ENCODE assay signal across 9 cellular contexts in genomic region chr5:132099073-132099748, GRCh38. TPM values are rescaled to one million over a fixed set of nuclear protein-coding genes. Genes with fewer than 3 reads are reported as not detected.
DNase-seq lines count a peak whose midpoint lies in the region; ATAC-seq and TF ChIP-seq lines count a peak whose summit lies in the region.
"Had no signal": no experiment of that assay in that cellular context is flagged by ENCODE, and none has a peak within 500 bp of the region (broad histone marks: within the 10 kb centered on the region; RNA-seq: fewer than 3 reads in every experiment).

No MANE protein-coding gene starts in this region.

- CTCF ChIA-PET in activated CD8-positive, alpha-beta T cell treated with anti-CD3 and anti-CD28 coated beads for 36 hours (lab: Charles Lee): interaction anchor here (1.1 to 2.1 kb wide), 4 partner anchors 12 to 78 kb away, joined by 3 to 7 read pairs (median 4); no protein-coding TSS in a partner anchor

- peaks cover 8% of the 10 kb centered on the region for H3K36me3 Mint-ChIP-seq in activated CD8-positive, alpha-beta T cell treated with anti-CD3 and anti-CD28 coated beads for 36 hours (ENCODE audit: low read depth)
- no peaks in the 10 kb centered on the region for H3K36me3 Mint-ChIP-seq in osteocyte (ENCODE audit: unreplicated experiment)

- POLR2A ChIA-PET in activated CD8-positive, alpha-beta T cell treated with anti-CD3 and anti-CD28 coated beads for 36 hours (lab: Charles Lee): interaction anchor here (0.8 to 3.6 kb wide), 6 partner anchors 10 to 195 kb away, joined by 3 to 13 read pairs (median 4); partner anchors contain the start of genes CSF2 and SLC22A4

- H3K4me1 Mint-ChIP-seq in activated CD8-positive, alpha-beta T cell treated with anti-CD3 and anti-CD28 coated beads for 36 hours (ENCODE audit: low read depth): peaks cover 87% of the 10 kb centered on the region
- peaks cover 29% of the 10 kb centered on the region for H3K4me1 Mint-ChIP-seq in osteocyte (ENCODE audit: unreplicated experiment)

- intact Hi-C loops in activated CD8-positive, alpha-beta T cell treated with anti-CD3 and anti-CD28 coated beads for 36 hours (cut with micrococcal nuclease): loop anchor here (2.0 kb wide), 1 partner anchor 24 kb away; no protein-coding TSS in a partner anchor

- no peak for TF ChIP-seq CTCF in activated CD8-positive, alpha-beta T cell treated with anti-CD3 and anti-CD28 coated beads for 36 hours (IDR thresholded peaks at IDR 0.05)
- no peak for TF ChIP-seq CTCF in osteocyte (IDR thresholded peaks at IDR 0.05)

- peak overlapping the region; percentile 90 for H3K27ac Mint-ChIP-seq in activated CD8-positive, alpha-beta T cell treated with anti-CD3 and anti-CD28 coated beads for 36 hours
- no peak overlapping the region for H3K27ac Mint-ChIP-seq in osteocyte (ENCODE audit: unreplicated experiment)

- H3K27me3 Mint-ChIP-seq in activated CD8-positive, alpha-beta T cell treated with anti-CD3 and anti-CD28 coated beads for 36 hours: no peaks in the 10 kb centered on the region
- no peaks in the 10 kb centered on the region for H3K27me3 Mint-ChIP-seq in osteocyte (ENCODE audit: unreplicated experiment)

- peak; percentile 92 for DNase-seq in activated CD8-positive, alpha-beta T cell treated with anti-CD3 and anti-CD28 coated beads for 36 hours
- DNase-seq in stimulated activated CD4-positive, alpha-beta T cell treated with anti-CD3 and anti-CD28 coated beads, Interleukin-4, amount 100 ng/mL, for 48 hours (ENCODE audit: low read depth in 2 of 2): peak; percentile 45 to 74
- DNase-seq in DMS53 (lab: John Stamatoyannopoulos, UW) (no peak), osteocyte (ENCODE audit: extremely low spot score, unreplicated experiment) (no peak), NOMO-1 (lab: John Stamatoyannopoulos, UW; ENCODE audit: unreplicated experiment in 2 of 2) (no peak)

- no peaks in the 10 kb centered on the region for H3K9me3 Mint-ChIP-seq in activated CD8-positive, alpha-beta T cell treated with anti-CD3 and anti-CD28 coated beads for 36 hours
- H3K9me3 Mint-ChIP-seq in osteocyte (ENCODE audit: unreplicated experiment): no peaks in the 10 kb centered on the region

- peak overlapping the region; percentile 51 for H3K4me3 Mint-ChIP-seq in activated CD8-positive, alpha-beta T cell treated with anti-CD3 and anti-CD28 coated beads for 36 hours
- H3K4me3 Mint-ChIP-seq in osteocyte (ENCODE audit: unreplicated experiment): no peak overlapping the region

- ATAC-seq in GM19395 (IDR thresholded peaks at IDR 0.05; ENCODE audit: unreplicated experiment) (peak; percentile 44), HG03097 (IDR thresholded peaks at IDR 0.05; ENCODE audit: low FRiP score, unreplicated experiment) (peak; percentile 37), SK-N-SH treated with all-trans-retinoic acid at 6 μM for 48 hours (no peak)
- ATAC-seq in activated CD8-positive, alpha-beta T cell treated with anti-CD3 and anti-CD28 coated beads for 36 hours: peak; percentile 67

TF ChIP-seq in SK-N-SH treated with all-trans-retinoic acid at 6 μM for 48 hours, 23 proteins besides CTCF, POLR2A, EP300 and RAD21:
- no peak for TF ChIP-seq ZNF565 (CRISPR knock-in tag; conservative IDR thresholded peaks at IDR 0.05; ENCODE audit: low read depth)
- TF ChIP-seq, protein P1, sequence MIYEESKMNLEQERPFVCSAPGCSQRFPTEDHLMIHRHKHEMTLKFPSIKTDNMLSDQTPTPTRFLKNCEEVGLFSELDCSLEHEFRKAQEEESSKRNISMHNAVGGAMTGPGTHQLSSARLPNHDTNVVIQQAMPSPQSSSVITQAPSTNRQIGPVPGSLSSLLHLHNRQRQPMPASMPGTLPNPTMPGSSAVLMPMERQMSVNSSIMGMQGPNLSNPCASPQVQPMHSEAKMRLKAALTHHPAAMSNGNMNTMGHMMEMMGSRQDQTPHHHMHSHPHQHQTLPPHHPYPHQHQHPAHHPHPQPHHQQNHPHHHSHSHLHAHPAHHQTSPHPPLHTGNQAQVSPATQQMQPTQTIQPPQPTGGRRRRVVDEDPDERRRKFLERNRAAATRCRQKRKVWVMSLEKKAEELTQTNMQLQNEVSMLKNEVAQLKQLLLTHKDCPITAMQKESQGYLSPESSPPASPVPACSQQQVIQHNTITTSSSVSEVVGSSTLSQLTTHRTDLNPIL (CRISPR knock-in tag; IDR thresholded peaks at IDR 0.05; ENCODE audit: low read depth): no peak
- no peak for TF ChIP-seq PATZ1 (CRISPR knock-in tag; IDR thresholded peaks at IDR 0.05; ENCODE audit: borderline replicate concordance)
- no peak for TF ChIP-seq RARB (CRISPR knock-in tag; IDR thresholded peaks at IDR 0.05)
- no peak for TF ChIP-seq CSDC2 (CRISPR knock-in tag; IDR thresholded peaks at IDR 0.05)
- no peak for TF ChIP-seq SNAI2 (CRISPR knock-in tag; IDR thresholded peaks at IDR 0.05)
- TF ChIP-seq ZNF70 (CRISPR knock-in tag; IDR thresholded peaks at IDR 0.05): no peak
- TF ChIP-seq GLIS3 (CRISPR knock-in tag; IDR thresholded peaks at IDR 0.05): no peak
- no peak for TF ChIP-seq TOX (CRISPR knock-in tag; IDR thresholded peaks at IDR 0.05; ENCODE audit: borderline replicate concordance)
- TF ChIP-seq BACH2 (CRISPR knock-in tag; IDR thresholded peaks at IDR 0.05; ENCODE audit: borderline replicate concordance): no peak
- TF ChIP-seq ZFP3 (CRISPR knock-in tag; IDR thresholded peaks at IDR 0.05): no peak
- TF ChIP-seq TSHZ2 (CRISPR knock-in tag; IDR thresholded peaks at IDR 0.05): no peak
- TF ChIP-seq ESRRG (CRISPR knock-in tag; IDR thresholded peaks at IDR 0.05): no peak
- TF ChIP-seq ZFP30 (CRISPR knock-in tag; IDR thresholded peaks at IDR 0.05): no peak

RNA-seq across cellular contexts. Expression of gene CSF2, which starts 25.6 kb away (rescaled TPM):
- total RNA-seq in activated CD8-positive, alpha-beta T cell treated with anti-CD3 and anti-CD28 coated beads for 36 hours: 10 to 100 TPM; 61.5 to 64.1 TPM
- not detected in 2 replicates for total RNA-seq in osteocyte

RNA-seq across cellular contexts. Expression of gene IL3, which starts 38.8 kb away (rescaled TPM):
- total RNA-seq in activated CD8-positive, alpha-beta T cell treated with anti-CD3 and anti-CD28 coated beads for 36 hours: under 1 TPM; 0.25 to 0.98 TPM
- not detected in 2 replicates for total RNA-seq in osteocyte
- total RNA-seq: fibroblast of villous mesenchyme had no signal

Comparison
In these comparisons a context has a peak if more than half of its experiments do, and no peak if none do; other contexts are left out.
1. DNase-seq: peak in activated CD8-positive, alpha-beta T cell treated with anti-CD3 and anti-CD28 coated beads for 36 hours (single experiment) and stimulated activated CD4-positive, alpha-beta T cell treated with anti-CD3 and anti-CD28 coated beads, Interleukin-4, amount 100 ng/mL, for 48 hours (2 of 2); none in DMS53 (single experiment), osteocyte (single experiment) and NOMO-1 (0 of 2).
2. RNA of gene CSF2, which starts 25.6 kb away (total RNA-seq): 61.5 to 64.1 TPM in activated CD8-positive, alpha-beta T cell treated with anti-CD3 and anti-CD28 coated beads for 36 hours; not detected in osteocyte; every median in the first group is over 10 times any median in the second.